ENCODE assay signal across 40 cellular contexts in the genomic region with DNA sequence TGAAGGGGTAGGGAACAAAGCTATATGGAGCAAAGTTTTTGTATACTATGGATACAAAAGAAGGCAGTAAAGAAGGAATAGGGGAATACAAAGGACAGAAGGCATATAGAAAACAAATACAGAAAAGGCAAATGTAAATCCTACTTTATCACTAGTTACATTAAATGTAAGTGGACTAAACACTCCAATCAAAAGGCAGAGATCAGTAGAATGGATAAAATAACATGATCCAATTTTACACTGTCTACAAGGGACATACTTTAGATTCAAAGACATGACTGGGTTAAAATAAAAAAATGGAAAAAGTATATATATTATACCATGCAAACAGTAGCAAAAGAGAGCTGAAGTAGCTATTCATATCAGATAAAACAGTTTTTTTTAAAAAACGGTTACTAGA.
"Had no signal": no experiment of that assay in that cellular context is flagged by ENCODE, and none has a peak within 500 bp of the region (broad histone marks: within the 10 kb centered on the region; RNA-seq: fewer than 3 reads in every experiment).

No MANE protein-coding gene starts in this region.

- H3K36me3 ChIP-seq: adrenal gland, ascending aorta, brain microvascular endothelial cell, breast epithelium, cardiac muscle cell had no signal

- H3K4me1 Mint-ChIP-seq: activated naive CD4-positive, alpha-beta T cell treated with anti-CD3 and anti-CD28 coated beads, Interleukin-2, amount 10 ng/mL, durations not matched to agents 7 days and 5 days; activated naive CD4-positive, alpha-beta T cell treated with anti-CD3 and anti-CD28 coated beads, Interleukin-2, amount 50 U/mL, for 24 hours; activated naive CD8-positive, alpha-beta T cell treated with anti-CD3 and anti-CD28 coated beads for 36 hours; activated naive CD8-positive, alpha-beta T cell treated with anti-CD3 and anti-CD28 coated beads, Interleukin-2, amount 10 ng/mL, durations not matched to agents 7 days and 5 days; activated naive CD8-positive, alpha-beta T cell treated with anti-CD3 and anti-CD28 coated beads, Interleukin-2, amount 50 U/mL, for 24 hours; activated T-helper 17 cell treated with anti-CD3 and anti-CD28 coated beads, Interleukin-2, amount 50 U/mL, for 72 hours; central memory CD8-positive, alpha-beta T cell had no signal

- H3K9me3 ChIP-seq: body of pancreas had no signal

- H3K27ac ChIP-seq: adrenal gland, ascending aorta, body of pancreas, brain microvascular endothelial cell, breast epithelium, cardiac muscle cell had no signal

- FAIRE-seq: astrocyte, bronchial epithelial cell, colon had no signal

- H3K4me3 Mint-ChIP-seq: activated naive CD4-positive, alpha-beta T cell treated with anti-CD3 and anti-CD28 coated beads for 36 hours; activated naive CD4-positive, alpha-beta T cell treated with anti-CD3 and anti-CD28 coated beads, Interleukin-2, amount 10 ng/mL, durations not matched to agents 7 days and 5 days; activated naive CD4-positive, alpha-beta T cell treated with anti-CD3 and anti-CD28 coated beads, Interleukin-2, amount 50 U/mL, for 24 hours; activated naive CD8-positive, alpha-beta T cell; activated naive CD8-positive, alpha-beta T cell treated with anti-CD3 and anti-CD28 coated beads for 36 hours; activated naive CD8-positive, alpha-beta T cell treated with anti-CD3 and anti-CD28 coated beads, Interleukin-2, amount 10 ng/mL, durations not matched to agents 7 days and 5 days; activated naive CD8-positive, alpha-beta T cell treated with anti-CD3 and anti-CD28 coated beads, Interleukin-2, amount 50 U/mL, for 24 hours; activated T-cell treated with anti-CD3 and anti-CD28 coated beads, Interleukin-2, amount 50 U/mL, for 24 hours; activated T-cell treated with anti-CD3 and anti-CD28 coated beads, Interleukin-2, amount 50 U/mL, for 4 hours; activated T-cell treated with anti-CD3 and anti-CD28 coated beads, Interleukin-2, amount 50 U/mL, for 72 hours; activated T-helper 1 cell treated with anti-CD3 and anti-CD28 coated beads, Interleukin-12 subunit alpha, Interleukin-12 subunit beta, Interleukin-2, Interleukin-4 antibody, amounts not matched to agents 30 ng/mL and 10 ng/mL and 1 ng/mL, durations not matched to agents 14 hours and 24 hours and 36 hours; activated T-helper 17 cell treated with anti-CD3 and anti-CD28 coated beads, Interleukin-2, amount 50 U/mL, for 72 hours; brain; central memory CD8-positive, alpha-beta T cell had no signal

- H3K4me1 ChIP-seq: adrenal gland, ascending aorta, body of pancreas, breast epithelium had no signal

- H3K27ac Mint-ChIP-seq: activated naive CD4-positive, alpha-beta T cell treated with anti-CD3 and anti-CD28 coated beads for 36 hours; activated naive CD4-positive, alpha-beta T cell treated with anti-CD3 and anti-CD28 coated beads, Interleukin-2, amount 10 ng/mL, durations not matched to agents 7 days and 5 days; activated naive CD4-positive, alpha-beta T cell treated with anti-CD3 and anti-CD28 coated beads, Interleukin-2, amount 50 U/mL, for 24 hours; activated naive CD4-positive, alpha-beta T cell treated with anti-CD3 and anti-CD28 coated beads, Interleukin-2, amount 50 U/mL, for 72 hours; activated naive CD8-positive, alpha-beta T cell; activated naive CD8-positive, alpha-beta T cell treated with anti-CD3 and anti-CD28 coated beads for 36 hours; activated naive CD8-positive, alpha-beta T cell treated with anti-CD3 and anti-CD28 coated beads, Interleukin-2, amount 10 ng/mL, durations not matched to agents 7 days and 5 days; activated naive CD8-positive, alpha-beta T cell treated with anti-CD3 and anti-CD28 coated beads, Interleukin-2, amount 50 U/mL, for 24 hours; activated T-cell treated with anti-CD3 and anti-CD28 coated beads, Interleukin-2, amount 50 U/mL, for 24 hours; activated T-cell treated with anti-CD3 and anti-CD28 coated beads, Interleukin-2, amount 50 U/mL, for 72 hours; activated T-helper 1 cell treated with anti-CD3 and anti-CD28 coated beads, Interleukin-12 subunit alpha, Interleukin-12 subunit beta, Interleukin-2, Interleukin-4 antibody, amounts not matched to agents 30 ng/mL and 10 ng/mL and 1 ng/mL, durations not matched to agents 14 hours and 24 hours and 36 hours; activated T-helper 17 cell treated with anti-CD3 and anti-CD28 coated beads, Interleukin-2, amount 50 U/mL, for 72 hours; activated T-helper 2 cell treated with anti-CD3 and anti-CD28 coated beads, Interferon-gamma antibody, Interleukin-2, Interleukin-4, amounts not matched to agents 10 μg/mL and 5 μg/mL and 100 μg/mL, durations not matched to agents 14 hours and 24 hours and 36 hours; brain had no signal

- DNase-seq: activated effector memory CD4-positive, alpha-beta T cell treated with anti-CD3 and anti-CD28 coated beads, Interleukin-2, amount 50 U/mL, for 16 hours; activated effector memory CD4-positive, alpha-beta T cell treated with Interleukin-2 at 50 U/mL for 16 hours; activated gamma-delta T cell; activated gamma-delta T cell treated with Interleukin-2 at 50 U/mL for 16 hours; activated naive CD4-positive, alpha-beta T cell; activated naive CD4-positive, alpha-beta T cell treated with anti-CD3 and anti-CD28 coated beads for 36 hours; activated naive CD4-positive, alpha-beta T cell treated with anti-CD3 and anti-CD28 coated beads, Interleukin-2, amount 10 ng/mL, durations not matched to agents 7 days and 5 days; activated naive CD4-positive, alpha-beta T cell treated with anti-CD3 and anti-CD28 coated beads, Interleukin-2, amount 50 U/mL, for 16 hours; activated naive CD4-positive, alpha-beta T cell treated with Interleukin-2 at 50 U/mL for 16 hours; activated naive CD8-positive, alpha-beta T cell treated with anti-CD3 and anti-CD28 coated beads for 36 hours; activated naive CD8-positive, alpha-beta T cell treated with anti-CD3 and anti-CD28 coated beads, Interleukin-2, amount 10 ng/mL, durations not matched to agents 7 days and 5 days; activated naive CD8-positive, alpha-beta T cell treated with anti-CD3 and anti-CD28 coated beads, Interleukin-2, amount 50 U/mL, for 24 hours; activated T-cell treated with anti-CD3 and anti-CD28 coated beads, Interleukin-2, amount 50 U/mL, for 24 hours; activated T-cell treated with anti-CD3 and anti-CD28 coated beads, Interleukin-2, amount 50 U/mL, for 4 hours; activated T-cell treated with anti-CD3 and anti-CD28 coated beads, Interleukin-2, amount 50 U/mL, for 48 hours; activated T-cell treated with anti-CD3 and anti-CD28 coated beads, Interleukin-2, amount 50 U/mL, for 72 hours; adrenal gland; amniotic stem cell; amygdala; anterior cingulate cortex; aorta; body of pancreas; brain microvascular endothelial cell; caudate nucleus; central memory CD4-positive, alpha-beta T cell; cerebellar nuclear complex had no signal

- ATAC-seq: activated naive CD4-positive, alpha-beta T cell treated with anti-CD3 and anti-CD28 coated beads, Interleukin-2, amount 50 U/mL, for 72 hours; activated naive CD8-positive, alpha-beta T cell treated with anti-CD3 and anti-CD28 coated beads, Interleukin-2, amount 50 U/mL, for 24 hours; activated T-cell treated with anti-CD3 and anti-CD28 coated beads, Interleukin-2, amount 50 U/mL, for 4 hours; activated T-cell treated with anti-CD3 and anti-CD28 coated beads, Interleukin-2, amount 50 U/mL, for 72 hours; activated T-helper 17 cell treated with anti-CD3 and anti-CD28 coated beads, Interleukin-2, amount 50 U/mL, for 72 hours; body of pancreas had no signal

- H3K9me3 Mint-ChIP-seq: activated naive CD4-positive, alpha-beta T cell treated with anti-CD3 and anti-CD28 coated beads, Interleukin-2, amount 50 U/mL, for 24 hours had no signal

- H3K36me3 Mint-ChIP-seq: activated naive CD4-positive, alpha-beta T cell treated with anti-CD3 and anti-CD28 coated beads, Interleukin-2, amount 10 ng/mL, durations not matched to agents 7 days and 5 days; activated naive CD8-positive, alpha-beta T cell; activated naive CD8-positive, alpha-beta T cell treated with anti-CD3 and anti-CD28 coated beads for 36 hours; activated naive CD8-positive, alpha-beta T cell treated with anti-CD3 and anti-CD28 coated beads, Interleukin-2, amount 10 ng/mL, durations not matched to agents 7 days and 5 days; brain had no signal

- H3K27me3 Mint-ChIP-seq: activated naive CD4-positive, alpha-beta T cell treated with anti-CD3 and anti-CD28 coated beads, Interleukin-2, amount 10 ng/mL, durations not matched to agents 7 days and 5 days had no signal

- H3K27me3 ChIP-seq: ascending aorta, body of pancreas, brain microvascular endothelial cell, breast epithelium, cardiac muscle cell had no signal

- H3K4me3 ChIP-seq: adrenal gland, ascending aorta, body of pancreas, breast epithelium, cardiac muscle cell had no signal
